ENCODE assay signal across 12 cellular contexts in the genomic region with DNA sequence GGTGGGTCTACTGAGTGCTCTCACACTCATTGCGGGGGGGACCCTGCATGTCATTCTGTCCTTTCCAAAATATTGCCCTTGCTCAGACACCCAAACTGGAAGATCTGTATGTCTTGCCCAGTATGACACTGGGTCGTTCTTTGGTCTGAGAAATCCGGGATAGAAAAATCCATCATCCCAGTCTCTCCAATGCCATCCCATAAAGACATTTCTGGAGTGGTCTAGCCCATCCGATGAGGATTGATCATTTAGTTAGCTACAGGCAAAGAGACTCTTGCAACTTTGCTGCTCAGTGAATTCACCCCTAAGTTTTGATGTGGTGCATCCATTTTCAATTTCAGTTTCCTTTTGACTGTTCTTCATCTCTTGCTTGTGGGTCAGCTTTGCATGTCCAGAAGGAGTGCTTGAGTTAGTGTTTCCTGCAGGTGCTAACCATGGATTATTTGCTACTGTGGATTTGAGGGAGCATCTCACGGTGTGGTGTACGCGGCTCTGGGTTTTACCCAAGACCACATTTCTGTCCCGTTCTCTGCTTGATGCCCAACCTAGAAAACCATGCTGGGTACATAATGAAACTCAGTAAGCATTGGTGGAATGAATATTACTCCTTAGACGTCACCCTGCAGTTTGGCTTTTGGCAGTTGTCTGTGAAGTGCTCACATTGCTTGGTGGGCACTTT.
A peak's percentile ranks its signal among the peaks of the same experiment; 100 is the strongest.
DNase-seq lines count a peak whose midpoint lies in the region; ATAC-seq and TF ChIP-seq lines count a peak whose summit lies in the region.
"Had no signal": no experiment of that assay in that cellular context is flagged by ENCODE, and none has a peak within 500 bp of the region (broad histone marks: within the 10 kb centered on the region; RNA-seq: fewer than 3 reads in every experiment).

No MANE protein-coding gene starts in this region.

- H3K4me1 ChIP-seq in KMS-11 (ENCODE audit: low read depth, poor library complexity, severe bottlenecking) (peaks cover 33% of the 10 kb centered on the region), heart right ventricle (no peaks in the 10 kb centered on the region)
- H3K4me1 ChIP-seq: sigmoid colon had no signal

- H3K27me3 ChIP-seq in KMS-11 (ENCODE audit: insufficient read depth, low read depth): no peaks in the 10 kb centered on the region
- H3K27me3 ChIP-seq in heart right ventricle: peaks cover 0 to 49% (median 17%) of the 10 kb centered on the region in 7 donors

- H3K9ac ChIP-seq in KMS-11: no peak overlapping the region

- WGBS in heart right ventricle, 2 donors: 90 to 91% methylated on average over 9 of the region's 9 CpGs

- H4K20me1 ChIP-seq in KMS-11 (ENCODE audit: insufficient read depth): no peaks in the 10 kb centered on the region

- TF ChIP-seq CTCF in KMS-11 (conservative IDR thresholded peaks at IDR 0.05; ENCODE audit: low read depth, low read length): no peak
- no peak for TF ChIP-seq CTCF in heart right ventricle (IDR thresholded peaks at IDR 0.05)

- no peak for DNase-seq in NCI-H1930 (lab: John Stamatoyannopoulos, UW)
- no peak for DNase-seq in NCI-H2081 (lab: John Stamatoyannopoulos, UW)
- DNase-seq in GDM1 (lab: John Stamatoyannopoulos, UW): no peak
- DNase-seq in heart right ventricle: no peak
- DNase-seq: COR-L47, NCI-H2107, RPMI8226, sigmoid colon had no signal

- intact Hi-C loops in heart right ventricle (cut with DNase I): no loop called here

- 0 out of 2 replicates have a peak overlapping the region, but pooled peaks have one; percentile 3 for H2AFZ ChIP-seq in KMS-11 (ENCODE audit: low read depth)

- peak overlapping the region; percentile 82 for H3K4me2 ChIP-seq in KMS-11

- ATAC-seq in GM18520 (IDR thresholded peaks at IDR 0.05; ENCODE audit: unreplicated experiment): peak; percentile 86
- ATAC-seq in GM19467 (IDR thresholded peaks at IDR 0.05; ENCODE audit: unreplicated experiment): peak; percentile 88
- ATAC-seq in HG02970 (IDR thresholded peaks at IDR 0.05; ENCODE audit: low FRiP score, unreplicated experiment): peak; percentile 71
- no peak for ATAC-seq in heart right ventricle

- peak overlapping the region; percentile 67 for H3K27ac ChIP-seq in KMS-11
- no peak overlapping the region for H3K27ac ChIP-seq in heart right ventricle
- H3K27ac ChIP-seq: sigmoid colon had no signal

- H3K36me3 ChIP-seq in KMS-11 (ENCODE audit: insufficient read depth) (no peaks in the 10 kb centered on the region), heart right ventricle (no peaks in the 10 kb centered on the region)
- H3K36me3 ChIP-seq: sigmoid colon had no signal

- no peak overlapping the region for H3K4me3 ChIP-seq in KMS-11 (IDR thresholded peaks at IDR 0.05; ENCODE audit: insufficient read depth, low read depth, low read length)
- H3K4me3 ChIP-seq in heart right ventricle: no peak overlapping the region
- H3K4me3 ChIP-seq: sigmoid colon had no signal

- no peaks in the 10 kb centered on the region for H3K9me3 ChIP-seq in heart right ventricle
- H3K9me3 ChIP-seq: sigmoid colon had no signal

- no peaks in the 10 kb centered on the region for H3K79me2 ChIP-seq in KMS-11 (ENCODE audit: insufficient read depth, low read depth)

Comparison
In these comparisons a context has a peak if more than half of its experiments do, and no peak if none do; other contexts are left out.
1. ATAC-seq: peak in GM18520 (single experiment), GM19467 (single experiment) and HG02970 (single experiment); none in heart right ventricle (0 of 8).